13 cellular contexts compared by ENCODE assay signal in the genomic region with DNA sequence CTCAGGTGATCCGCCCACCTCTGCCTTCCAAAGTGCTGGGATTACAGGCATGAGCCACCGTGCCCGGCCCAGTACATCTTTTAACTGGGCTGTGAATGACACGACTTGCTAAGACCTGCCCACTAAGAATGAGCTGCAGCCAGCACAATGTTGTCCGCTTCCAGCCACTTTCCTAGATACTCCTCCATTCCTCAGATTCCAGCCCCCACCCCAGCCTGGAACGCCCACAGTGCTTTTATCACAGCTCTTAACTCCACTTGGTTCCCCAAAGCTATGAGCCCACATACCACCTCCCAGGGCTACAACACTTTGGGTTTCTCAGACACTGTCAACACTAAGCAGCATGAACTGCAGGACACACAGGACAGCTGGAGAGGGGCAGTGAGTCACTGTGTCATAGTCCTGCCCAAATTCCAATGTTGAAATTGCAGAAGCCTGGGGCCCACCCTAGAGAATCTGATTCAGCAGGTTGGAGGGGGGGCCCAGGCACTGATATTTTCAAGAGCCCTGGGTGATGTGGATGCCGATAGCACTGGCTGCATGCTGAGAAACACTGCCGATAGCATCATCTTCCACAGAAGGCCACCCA. TPM values are rescaled to one million over a fixed set of nuclear protein-coding genes. Genes with fewer than 3 reads are reported as not detected.
DNase-seq lines count a peak whose midpoint lies in the region; ATAC-seq, FAIRE-seq and TF ChIP-seq lines count a peak whose summit lies in the region.
"Had no signal": no experiment of that assay in that cellular context is flagged by ENCODE, and none has a peak within 500 bp of the region (broad histone marks: within the 10 kb centered on the region; RNA-seq: fewer than 3 reads in every experiment).

No MANE protein-coding gene starts in this region.

- H3K4me1 Mint-ChIP-seq in WTC11 = peaks cover 47% of the 10 kb centered on the region

- intact Hi-C loops in thyroid gland (cut with DNase I) (no loop called here), posterior vena cava (cut with DNase I) (loop anchor here in 1 of 2 donors (5.0 kb wide), 1 partner anchor 69 kb away; no protein-coding TSS in a partner anchor)

- no peak for TF ChIP-seq POLR2A in thyroid gland (IDR thresholded peaks at IDR 0.05)

- ATAC-seq in WTC11 = no peak
- ATAC-seq in GM18861 (IDR thresholded peaks at IDR 0.05; ENCODE audit: unreplicated experiment) = no peak

- 73 to 80% methylated on average over 8 of the region's 8 CpGs for WGBS in thyroid gland, 2 donors

- H3K79me2 ChIP-seq in keratinocyte (ENCODE audit: control insufficient read depth, insufficient read depth, low read length) = no peaks in the 10 kb centered on the region

- peak overlapping the region; percentile 42 for H2AFZ ChIP-seq in keratinocyte (ENCODE audit: control insufficient read depth, low read length)

- H3K9ac ChIP-seq in keratinocyte (ENCODE audit: control insufficient read depth, extremely low read depth, insufficient read depth, low read length) = no peak overlapping the region

- DNase-seq in activated CD8-positive, alpha-beta memory T cell treated with anti-CD3 and anti-CD28 coated beads, Interleukin-2, amount 50 U/mL, for 48 hours = peak; percentile 42
- no peak for DNase-seq in activated CD8-positive, alpha-beta memory T cell treated with anti-CD3 and anti-CD28 coated beads, Interleukin-2, amount 50 U/mL, for 4 hours
- DNase-seq in WTC11 (ENCODE audit: low spot score) = no peak
- DNase-seq in keratinocyte (ENCODE audit: low read depth, low spot score) = no peak
- DNase-seq in thyroid gland = peak; percentile 64 to 66
- no peak for DNase-seq in posterior vena cava (ENCODE audit: low spot score)
- DNase-seq in CD1c-positive myeloid dendritic cell (ENCODE audit: extremely low spot score) = no peak
- DNase-seq: AML-193, retina had no signal

- H4K20me1 ChIP-seq in keratinocyte (ENCODE audit: control insufficient read depth, extremely low read depth, insufficient read depth, low read length) = no peaks in the 10 kb centered on the region

- no peaks in the 10 kb centered on the region; the same call in 1 of the 2 replicates for H3K27me3 Mint-ChIP-seq in WTC11 (ENCODE audit: low read depth)
- H3K27me3 Mint-ChIP-seq: activated naive CD4-positive, alpha-beta T cell treated with anti-CD3 and anti-CD28 coated beads, Interleukin-2, amount 50 U/mL, for 24 hours; stimulated activated naive CD8-positive, alpha-beta T cell treated with anti-CD3 and anti-CD28 coated beads, Interleukin-15, Interleukin-2, amounts not matched to agents 100 ng/mL and 50 ng/mL, for 24 hours had no signal

- H3K4me1 ChIP-seq in keratinocyte (ENCODE audit: control insufficient read depth, extremely low read depth, insufficient read depth, low read length) (peaks cover 45% of the 10 kb centered on the region), thyroid gland (peaks cover 27 to 52% of the 10 kb centered on the region in 2 donors)

- FAIRE-seq in keratinocyte (lab: Jason Lieb, UNC) = peak; percentile 13

- H3K27ac Mint-ChIP-seq in WTC11 = 0 out of 2 replicates have a peak overlapping the region, but pooled peaks have one; percentile 8
- H3K27ac Mint-ChIP-seq: activated naive CD4-positive, alpha-beta T cell treated with anti-CD3 and anti-CD28 coated beads, Interleukin-2, amount 50 U/mL, for 24 hours had no signal

- TF ChIP-seq CTCF in WTC11 (IDR thresholded peaks at IDR 0.05) (no peak), keratinocyte (optimal IDR thresholded peaks at IDR 0.05 in 1 of 3, IDR thresholded peaks at IDR 0.05 in 1 of 3, conservative IDR thresholded peaks at IDR 0.05 in 1 of 3; ENCODE audit: extremely low read depth in 1 of 3, insufficient read depth in 2 of 3, low read length in 3 of 3) (no peak), thyroid gland (IDR thresholded peaks at IDR 0.05) (no peak)

- H3K4me3 ChIP-seq in keratinocyte (ENCODE audit: control insufficient read depth in 2 of 3, extremely low read depth in 1 of 3, insufficient read depth in 2 of 3, low read depth in 1 of 3, low read length in 3 of 3) = no peak overlapping the region
- no peak overlapping the region for H3K4me3 ChIP-seq in thyroid gland (replicated peaks in 1 of 3)

- no peaks in the 10 kb centered on the region for H3K9me1 ChIP-seq in keratinocyte (ENCODE audit: control insufficient read depth, extremely low read depth, insufficient read depth, low read length)

- H3K4me3 Mint-ChIP-seq in WTC11 = no peak overlapping the region
- H3K4me3 Mint-ChIP-seq: activated naive CD4-positive, alpha-beta T cell treated with anti-CD3 and anti-CD28 coated beads, Interleukin-2, amount 50 U/mL, for 24 hours had no signal

- H3K27ac ChIP-seq in keratinocyte (ENCODE audit: control insufficient read depth, insufficient read depth, low read length) = peak overlapping the region; percentile 85
- peak overlapping the region; percentile 48 to 81 (median 76) for H3K27ac ChIP-seq in thyroid gland

- peak overlapping the region; percentile 86 for H3K4me2 ChIP-seq in keratinocyte (ENCODE audit: control insufficient read depth, extremely low read depth, insufficient read depth, low read depth, low read length)

- CTCF ChIA-PET in WTC11 (lab: Charles Lee) = interaction anchor here (1.0 to 2.3 kb wide), 11 partner anchors 9 to 205 kb away, joined by 3 to 13 read pairs (median 5); a partner anchor contains a TSS

- POLR2A ChIA-PET in WTC11 (lab: Charles Lee) = interaction anchor here (1.1 kb wide), 1 partner anchor 18 kb away, joined by 3 read pairs; no protein-coding TSS in a partner anchor

- dilution Hi-C loops in keratinocyte (cut with MboI; ENCODE audit: extremely low pct_ligation_motif_present, low sequenced_read_pairs) = no loop called here

- no peaks in the 10 kb centered on the region for H3K27me3 ChIP-seq in keratinocyte (ENCODE audit: control insufficient read depth, extremely low read depth, insufficient read depth, low read length)
- H3K27me3 ChIP-seq in thyroid gland = no peaks in the 10 kb centered on the region
- H3K27me3 ChIP-seq: heart right ventricle had no signal

- H3K36me3 ChIP-seq in keratinocyte (ENCODE audit: control insufficient read depth in 2 of 2, extremely low read depth in 1 of 2, insufficient read depth in 2 of 2, low read length in 2 of 2) (no peaks in the 10 kb centered on the region), thyroid gland (no peaks in the 10 kb centered on the region)
- H3K36me3 ChIP-seq: heart right ventricle had no signal

- no peaks in the 10 kb centered on the region for H3K36me3 Mint-ChIP-seq in WTC11
- H3K36me3 Mint-ChIP-seq: activated naive CD4-positive, alpha-beta T cell treated with anti-CD3 and anti-CD28 coated beads, Interleukin-2, amount 50 U/mL, for 24 hours had no signal

- H3K9me3 Mint-ChIP-seq in WTC11 = peaks cover 6% of the 10 kb centered on the region
- H3K9me3 Mint-ChIP-seq: activated naive CD4-positive, alpha-beta T cell treated with anti-CD3 and anti-CD28 coated beads, Interleukin-2, amount 50 U/mL, for 24 hours; stimulated activated naive CD8-positive, alpha-beta T cell treated with anti-CD3 and anti-CD28 coated beads, Interleukin-15, Interleukin-2, amounts not matched to agents 100 ng/mL and 50 ng/mL, for 24 hours had no signal

- H3K9me3 ChIP-seq in keratinocyte (ENCODE audit: control insufficient read depth, low read depth, low read length) (no peaks in the 10 kb centered on the region), thyroid gland (no peaks in the 10 kb centered on the region)
- H3K9me3 ChIP-seq: heart right ventricle had no signal

TF ChIP-seq in WTC11, 78 proteins besides CTCF, POLR2A, EP300 and RAD21 (continues in another document):
- TF ChIP-seq, protein P1, sequence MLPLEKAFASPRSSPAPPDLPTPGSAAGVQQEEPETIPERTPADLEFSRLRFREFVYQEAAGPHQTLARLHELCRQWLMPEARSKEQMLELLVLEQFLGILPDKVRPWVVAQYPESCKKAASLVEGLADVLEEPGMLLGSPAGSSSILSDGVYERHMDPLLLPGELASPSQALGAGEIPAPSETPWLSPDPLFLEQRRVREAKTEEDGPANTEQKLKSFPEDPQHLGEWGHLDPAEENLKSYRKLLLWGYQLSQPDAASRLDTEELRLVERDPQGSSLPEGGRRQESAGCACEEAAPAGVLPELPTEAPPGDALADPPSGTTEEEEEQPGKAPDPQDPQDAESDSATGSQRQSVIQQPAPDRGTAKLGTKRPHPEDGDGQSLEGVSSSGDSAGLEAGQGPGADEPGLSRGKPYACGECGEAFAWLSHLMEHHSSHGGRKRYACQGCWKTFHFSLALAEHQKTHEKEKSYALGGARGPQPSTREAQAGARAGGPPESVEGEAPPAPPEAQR (CRISPR knock-in tag; IDR thresholded peaks at IDR 0.05) = no peak
- TF ChIP-seq, protein P2, sequence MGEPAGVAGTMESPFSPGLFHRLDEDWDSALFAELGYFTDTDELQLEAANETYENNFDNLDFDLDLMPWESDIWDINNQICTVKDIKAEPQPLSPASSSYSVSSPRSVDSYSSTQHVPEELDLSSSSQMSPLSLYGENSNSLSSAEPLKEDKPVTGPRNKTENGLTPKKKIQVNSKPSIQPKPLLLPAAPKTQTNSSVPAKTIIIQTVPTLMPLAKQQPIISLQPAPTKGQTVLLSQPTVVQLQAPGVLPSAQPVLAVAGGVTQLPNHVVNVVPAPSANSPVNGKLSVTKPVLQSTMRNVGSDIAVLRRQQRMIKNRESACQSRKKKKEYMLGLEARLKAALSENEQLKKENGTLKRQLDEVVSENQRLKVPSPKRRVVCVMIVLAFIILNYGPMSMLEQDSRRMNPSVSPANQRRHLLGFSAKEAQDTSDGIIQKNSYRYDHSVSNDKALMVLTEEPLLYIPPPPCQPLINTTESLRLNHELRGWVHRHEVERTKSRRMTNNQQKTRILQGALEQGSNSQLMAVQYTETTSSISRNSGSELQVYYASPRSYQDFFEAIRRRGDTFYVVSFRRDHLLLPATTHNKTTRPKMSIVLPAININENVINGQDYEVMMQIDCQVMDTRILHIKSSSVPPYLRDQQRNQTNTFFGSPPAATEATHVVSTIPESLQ (CRISPR knock-in tag; IDR thresholded peaks at IDR 0.05) = no peak

RNA-seq across cellular contexts. Expression of a gene that starts 58.0 kb away (rescaled TPM):
- total RNA-seq in WTC11 (2021) (30.5 to 38.9 TPM (median 31.1 TPM) in 3 replicates), thyroid gland (10 to 100 TPM; 56.4 to 74.2 (median 66.0) TPM), posterior vena cava (10 to 100 TPM; 44.0 to 48.2 TPM)
- polyA plus RNA-seq in keratinocyte = 32.0 to 43.1 TPM (median 39.1 TPM) in 3 replicates
- 69.1 TPM for polyA plus RNA-seq in keratinocyte (2011; ENCODE audit: low read depth)
- polyA plus RNA-seq in keratinocyte (2011; cell fraction: cytosol; rRNA removed) = 28.5 and 44.6 TPM in 2 replicates
- 33.4 and 47.8 TPM in 2 replicates for polyA plus RNA-seq in keratinocyte (2011; cell fraction: nucleus; rRNA removed)
- polyA plus RNA-seq in keratinocyte (2012; ENCODE audit: low replicate concordance) = 32.1 and 35.1 TPM in 2 replicates
- polyA minus RNA-seq in keratinocyte = 8.4 to 30.0 TPM (median 18.0 TPM) in 3 replicates
- 33.6 TPM for polyA minus RNA-seq in keratinocyte (2011; cell fraction: cytosol; rRNA and poly(A)+ RNA removed)
- 22.4 and 37.9 TPM in 2 replicates for polyA minus RNA-seq in keratinocyte (2011; cell fraction: nucleus; rRNA and poly(A)+ RNA removed)

Comparison
In these comparisons a context has a peak if more than half of its experiments do, and no peak if none do; other contexts are left out.
1. DNase-seq: peak in activated CD8-positive, alpha-beta memory T cell treated with anti-CD3 and anti-CD28 coated beads, Interleukin-2, amount 50 U/mL, for 48 hours (single experiment) and thyroid gland (2 of 2); none in activated CD8-positive, alpha-beta memory T cell treated with anti-CD3 and anti-CD28 coated beads, Interleukin-2, amount 50 U/mL, for 4 hours (single experiment), WTC11 (single experiment), keratinocyte (single experiment), posterior vena cava (single experiment) and CD1c-positive myeloid dendritic cell (single experiment).